In genomic region chr1:94979126-94979525, GRCh38 we compare ENCODE assay signal across 12 cellular contexts.
"Had no signal": no experiment of that assay in that cellular context is flagged by ENCODE, and none has a peak within 500 bp of the region (broad histone marks: within the 10 kb centered on the region; RNA-seq: fewer than 3 reads in every experiment).

No MANE protein-coding gene starts in this region.

- ATAC-seq: T-cell had no signal

- H3K27ac ChIP-seq: ovary, SK-N-MC had no signal

- H3K36me3 ChIP-seq: ovary had no signal

- H3K9me3 ChIP-seq: ovary had no signal

- DNase-seq: activated CD4-positive, alpha-beta T cell treated with anti-CD3 and anti-CD28 coated beads for 48 hours; activated naive CD4-positive, alpha-beta T cell treated with anti-CD3 and anti-CD28 coated beads for 36 hours; central memory CD4-positive, alpha-beta T cell; cortex of kidney; effector CD8-positive, alpha-beta T cell; hippocampal formation; kidney glomerular epithelial cell; ovary; T-cell had no signal

- H3K27me3 ChIP-seq: ovary had no signal

- H3K4me3 ChIP-seq: lung, ovary, SK-N-MC, skin epidermis had no signal
